ENCODE assay signal across 29 cellular contexts in genomic region chr7:101031082-101031481, GRCh38. TPM values are rescaled to one million over a fixed set of nuclear protein-coding genes. Genes with fewer than 3 reads are reported as not detected.
DNase-seq lines count a peak whose midpoint lies in the region; ATAC-seq and TF ChIP-seq lines count a peak whose summit lies in the region.
"Had no signal": no experiment of that assay in that cellular context is flagged by ENCODE, and none has a peak within 500 bp of the region (broad histone marks: within the 10 kb centered on the region; RNA-seq: fewer than 3 reads in every experiment).

No MANE protein-coding gene starts in this region.

- H3K4me3 ChIP-seq in RWPE2 (ENCODE audit: severe bottlenecking) (no peak overlapping the region), aorta (ENCODE audit: low read length in 2 of 2) (no peak overlapping the region)
- H3K4me3 ChIP-seq: hepatocyte had no signal

- DNase-seq in ELF-1 (ENCODE audit: low read depth, low spot score) = peak; percentile 32
- peak; percentile 74 for DNase-seq in H9
- no peak for DNase-seq in RWPE2 (ENCODE audit: low spot score)
- peak; percentile 30 for DNase-seq in iPS DF 19.7 (ENCODE audit: low read depth, low spot score)
- DNase-seq in dedifferentiated amniotic fluid mesenchymal stem cell (ENCODE audit: extremely low spot score) = no peak
- no peak for DNase-seq in SIG-M5 (lab: John Stamatoyannopoulos, UW)
- DNase-seq in aorta = no peak
- DNase-seq: activated B cell treated with CpG ODN at 0.5 μM for 24 hours; activated CD4-positive, alpha-beta memory T cell treated with anti-CD3 and anti-CD28 coated beads for 36 hours; amniotic stem cell; central memory CD4-positive, alpha-beta T cell; erythroblast; foreskin melanocyte; Kasumi-1; kidney glomerular epithelial cell; mesenchymal stem cell; naive B cell; NCI-H1092 treated with DMSO at 0.1 percent for 48 hours; NCI-H2081 treated with DMSO at 0.1 percent for 48 hours; NCI-H446 treated with DMSO at 0.1 percent for 48 hours; NK-92 treated with Interleukin-12 subunit alpha and Interleukin-12 subunit beta, amount 100 ng/mL, for 24 hours; occipital lobe; stimulated activated CD4-positive, alpha-beta T cell treated with anti-CD3 and anti-CD28 coated beads, Interleukin-2, amount 100 ng/mL, for 48 hours; stimulated activated naive CD4-positive, alpha-beta T cell treated with Interleukin-2 at 50 U/mL for 16 hours had no signal

- no peak overlapping the region for H2BK15ac ChIP-seq in H9 (ENCODE audit: low read depth, low read length)

- no peak overlapping the region for H3K14ac ChIP-seq in H9 (ENCODE audit: insufficient read depth, low read length)

- H2BK5ac ChIP-seq in H9 (ENCODE audit: insufficient read length, low read length) = no peak overlapping the region

- peak; percentile 64 for ATAC-seq in RWPE2 (ENCODE audit: low read depth)
- no peak for ATAC-seq in HG03439 (IDR thresholded peaks at IDR 0.05; ENCODE audit: unreplicated experiment)
- no peak for ATAC-seq in aorta (ENCODE audit: low FRiP score)
- ATAC-seq: SK-N-SH treated with all-trans-retinoic acid at 6 μM for 48 hours had no signal

- H3K9me3 ChIP-seq in H9 (ENCODE audit: control insufficient read depth, low read depth, low read length) = no peaks in the 10 kb centered on the region
- H3K9me3 ChIP-seq in RWPE2 (ENCODE audit: severe bottlenecking) = no peaks in the 10 kb centered on the region
- no peaks in the 10 kb centered on the region for H3K9me3 ChIP-seq in aorta (ENCODE audit: control insufficient read depth, low read length)

- H4K8ac ChIP-seq in H9 (replicated peaks; ENCODE audit: insufficient read length, low read depth, low read length) = no peak overlapping the region

- H3K36me3 ChIP-seq in RWPE2 (ENCODE audit: low read depth) (no peaks in the 10 kb centered on the region), aorta (ENCODE audit: control insufficient read depth in 1 of 2, insufficient read depth in 2 of 2, low read length in 1 of 2) (no peaks in the 10 kb centered on the region)

- peaks cover 7% of the 10 kb centered on the region; the same call in 1 of the 2 replicates for H3K27me3 Mint-ChIP-seq in H9 (ENCODE audit: low read depth)

- no peak overlapping the region for H4K5ac ChIP-seq in H9 (ENCODE audit: insufficient read length, low read depth, low read length)

- H3K56ac ChIP-seq in H9 (ENCODE audit: insufficient read length, low read depth, low read length) = no peak overlapping the region

- no peak overlapping the region for H4K91ac ChIP-seq in H9 (ENCODE audit: insufficient read length, low read depth, low read length)

- intact Hi-C loops in aorta (cut with DNase I) = no loop called here

- H3K18ac ChIP-seq in H9 (ENCODE audit: insufficient read length, low read depth, low read length) = no peak overlapping the region

- 0 out of 5 replicates have a peak, but pooled peaks cover 0 to 3% of the 10 kb centered on the region in 2 experiments for H3K9me3 Mint-ChIP-seq in H9
- H3K9me3 Mint-ChIP-seq: activated B cell treated with CpG ODN at 0.5 μM for 24 hours; activated CD4-positive, alpha-beta memory T cell treated with anti-CD3 and anti-CD28 coated beads for 36 hours; naive B cell; T-helper 2 cell treated with Interferon-gamma antibody and Interleukin-4, amounts not matched to agents 5 μg/mL and 100 μg/mL, for 36 hours had no signal

- H3K4me1 Mint-ChIP-seq in H9 = 0 out of 4 replicates have a peak, but pooled peaks cover 4 to 5% of the 10 kb centered on the region in 2 experiments
- H3K4me1 Mint-ChIP-seq: activated B cell treated with CpG ODN at 0.5 μM for 24 hours, CD14-positive monocyte, naive B cell had no signal

- no peak overlapping the region for H2BK20ac ChIP-seq in H9 (ENCODE audit: low read depth, low read length, poor library complexity, severe bottlenecking)

- H3K79me1 ChIP-seq in H9 (ENCODE audit: insufficient read depth, low read depth, low read length, poor library complexity, severe bottlenecking) = no peaks in the 10 kb centered on the region

- no peak overlapping the region for H3K23ac ChIP-seq in H9 (ENCODE audit: insufficient read length, low read depth, low read length)

- H3K4me2 ChIP-seq in H9 (ENCODE audit: insufficient read depth, insufficient read length, low read length) = no peak overlapping the region
- H3K4me2 ChIP-seq: hepatocyte had no signal

- no CpG with 5 or more reads among the region's 7 CpGs for WGBS in H9 (ENCODE audit: extremely low coverage, insufficient read length, low lambda C conversion rate)
- WGBS in aorta, 2 donors = 7 to 12% methylated on average over 7 of the region's 7 CpGs

- H2BK12ac ChIP-seq in H9 (ENCODE audit: insufficient read length, low read depth, low read length) = no peak overlapping the region

- no peak overlapping the region for H2BK120ac ChIP-seq in H9 (ENCODE audit: low read depth, low read length, poor library complexity, severe bottlenecking)

- no peaks in the 10 kb centered on the region for H4K20me1 ChIP-seq in H9 (ENCODE audit: control insufficient read depth, insufficient read depth, insufficient read length)

- H3K9ac ChIP-seq in H9 (ENCODE audit: extremely low read depth, insufficient read length, low read length) = no peak overlapping the region

- no peak overlapping the region for H2AFZ ChIP-seq in H9 (ENCODE audit: low read length)
- H2AFZ ChIP-seq: hepatocyte had no signal

- H2AK5ac ChIP-seq in H9 (ENCODE audit: insufficient read length, low read length) = no peak overlapping the region

- H3K27me3 ChIP-seq in H9 (ENCODE audit: insufficient read depth, low read length) (no peaks in the 10 kb centered on the region; the same call in 1 of the 2 replicates), RWPE2 (ENCODE audit: insufficient read depth, poor library complexity, severe bottlenecking) (no peaks in the 10 kb centered on the region), aorta (ENCODE audit: control insufficient read depth in 1 of 2, insufficient read depth in 2 of 2, low read length in 1 of 2) (peaks cover 0 to 5% of the 10 kb centered on the region in 2 donors)

- H3K27ac Mint-ChIP-seq in H9 = no peak overlapping the region
- H3K27ac Mint-ChIP-seq: activated B cell treated with CpG ODN at 0.5 μM for 24 hours; activated CD4-positive, alpha-beta memory T cell treated with anti-CD3 and anti-CD28 coated beads for 36 hours; CD14-positive monocyte; naive B cell; T-helper 2 cell treated with Interferon-gamma antibody and Interleukin-4, amounts not matched to agents 5 μg/mL and 100 μg/mL, for 36 hours had no signal

- TF ChIP-seq CTCF in H9 (conservative IDR thresholded peaks at IDR 0.05) (peak; percentile 62; the same call in 2 of the 3 replicates), RWPE2 (IDR thresholded peaks at IDR 0.05; ENCODE audit: poor library complexity, severe bottlenecking) (peak; percentile 31)

- no peaks in the 10 kb centered on the region for H3K36me3 Mint-ChIP-seq in H9 (ENCODE audit: insufficient read depth in 1 of 3, low read depth in 3 of 3)
- H3K36me3 Mint-ChIP-seq: activated CD4-positive, alpha-beta memory T cell treated with anti-CD3 and anti-CD28 coated beads for 36 hours; CD14-positive monocyte; naive B cell had no signal

- no peak overlapping the region for H3T11ph ChIP-seq in H9 (ENCODE audit: low read length)

- no peaks in the 10 kb centered on the region for H3K23me2 ChIP-seq in H9 (ENCODE audit: insufficient read length, low read depth, low read length, poor library complexity, severe bottlenecking)

- H3K79me2 ChIP-seq in H9 (ENCODE audit: insufficient read depth, low read length) = no peaks in the 10 kb centered on the region
- H3K79me2 ChIP-seq: hepatocyte had no signal

- H3K4me3 Mint-ChIP-seq in H9 = no peak overlapping the region
- H3K4me3 Mint-ChIP-seq: activated B cell treated with CpG ODN at 0.5 μM for 24 hours; activated CD4-positive, alpha-beta memory T cell treated with anti-CD3 and anti-CD28 coated beads for 36 hours; CD14-positive monocyte; naive B cell; T-helper 2 cell treated with Interferon-gamma antibody and Interleukin-4, amounts not matched to agents 5 μg/mL and 100 μg/mL, for 36 hours had no signal

- H3K27ac ChIP-seq in H9 (ENCODE audit: insufficient read length, low read depth, low read length) (no peak overlapping the region), RWPE2 (ENCODE audit: poor library complexity, severe bottlenecking) (no peak overlapping the region), aorta (ENCODE audit: low read depth in 1 of 2, low read length in 2 of 2) (no peak overlapping the region)
- H3K27ac ChIP-seq: hepatocyte had no signal

- no peak overlapping the region for H3K4ac ChIP-seq in H9 (ENCODE audit: low read depth, low read length)

- H3K4me1 ChIP-seq in H9 (ENCODE audit: insufficient read depth, low read length) (no peaks in the 10 kb centered on the region), RWPE2 (ENCODE audit: insufficient read depth, poor library complexity, severe bottlenecking) (no peaks in the 10 kb centered on the region), aorta (ENCODE audit: control insufficient read depth in 1 of 2, insufficient read depth in 2 of 2, low read length in 2 of 2) (no peaks in the 10 kb centered on the region)

RNA-seq across cellular contexts. Expression of gene MUC17, which starts 11.2 kb away (rescaled TPM):
- total RNA-seq in H9 (2021) (not detected in 2 replicates), aorta (not detected)
- 1 to 10 TPM in 1 of 2 donors, not detected in 1; 1.6 TPM for polyA plus RNA-seq in aorta
- total RNA-seq: activated B cell treated with CpG ODN at 0.5 μM for 24 hours; activated CD4-positive, alpha-beta memory T cell treated with anti-CD3 and anti-CD28 coated beads for 36 hours; occipital lobe had no signal
- polyA plus RNA-seq: CD14-positive monocyte had no signal

RNA-seq across cellular contexts. Expression of gene TRIM56, which starts 54.2 kb away (rescaled TPM):
- total RNA-seq in H9 (2021) = 21.8 and 22.4 TPM in 2 replicates
- 10 to 100 TPM; 56.6 to 58.3 TPM for total RNA-seq in aorta
- polyA plus RNA-seq in aorta = 10 to 100 TPM in 1 of 2 donors, 1 to 10 TPM in 1; 9.4 to 16.9 TPM

Comparison
In these comparisons a context has a peak if more than half of its experiments do, and no peak if none do; other contexts are left out.
1. DNase-seq: peak in ELF-1 (single experiment), H9 (single experiment) and iPS DF 19.7 (single experiment); none in RWPE2 (single experiment), dedifferentiated amniotic fluid mesenchymal stem cell (single experiment), SIG-M5 (single experiment) and aorta (0 of 2).